In the genomic region with DNA sequence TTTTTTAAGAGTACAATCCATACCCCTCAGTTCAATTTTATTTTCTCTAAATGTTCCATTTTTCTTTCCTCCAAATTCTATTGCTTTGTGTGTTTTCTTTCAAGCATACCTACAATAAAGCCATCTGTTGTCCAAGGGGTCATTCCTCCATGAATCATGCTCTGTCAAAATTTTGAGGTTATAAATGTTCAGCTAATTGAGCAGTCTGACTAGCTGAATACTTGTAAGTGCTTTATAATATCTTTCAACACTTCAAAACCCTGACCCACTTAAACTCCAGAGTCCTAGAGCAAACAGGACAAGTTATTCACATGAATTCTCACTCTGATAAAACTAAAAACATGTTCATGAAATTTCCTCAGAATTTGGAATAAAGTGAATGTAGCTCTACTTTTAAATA, we compare ENCODE assay signal across 16 cellular contexts. TPM values are rescaled to one million over a fixed set of nuclear protein-coding genes. Genes with fewer than 3 reads are reported as not detected.
"Had no signal": no experiment of that assay in that cellular context is flagged by ENCODE, and none has a peak within 500 bp of the region (broad histone marks: within the 10 kb centered on the region; RNA-seq: fewer than 3 reads in every experiment).

No MANE protein-coding gene starts in this region.

- H3K4me2 ChIP-seq: smooth muscle cell had no signal

- ATAC-seq: left lung; lower lobe of right lung; naive thymus-derived CD4-positive, alpha-beta T cell had no signal

- H3K27ac ChIP-seq: colonic mucosa, esophagus squamous epithelium, left lung, lower lobe of right lung, right atrium auricular region, sigmoid colon had no signal

- H3K4me1 ChIP-seq: colonic mucosa, esophagus squamous epithelium, left lung, lower lobe of right lung, right atrium auricular region, sigmoid colon had no signal

- H3K4me3 ChIP-seq: colonic mucosa, esophagus squamous epithelium, left lung, lower lobe of right lung, right atrium auricular region, sigmoid colon, smooth muscle cell had no signal

- H3K36me3 ChIP-seq: colonic mucosa, esophagus squamous epithelium, left lung, lower lobe of right lung, right atrium auricular region, sigmoid colon had no signal

- H3K27me3 ChIP-seq: colonic mucosa, esophagus squamous epithelium, left lung, right atrium auricular region, sigmoid colon had no signal

- DNase-seq: colonic mucosa; dermis blood vessel endothelial cell; esophagus squamous epithelium; foreskin fibroblast; immature natural killer cell; left lung; lower lobe of right lung; naive thymus-derived CD4-positive, alpha-beta T cell; nephron progenitor cell; posterior cingulate gyrus; sigmoid colon; stimulated activated CD4-positive, alpha-beta T cell treated with anti-CD3 and anti-CD28 coated beads, Interleukin-2, amount 100 ng/mL, for 48 hours; stimulated activated naive CD4-positive, alpha-beta T cell treated with Interleukin-2 at 50 U/mL for 16 hours had no signal

- H3K9me3 ChIP-seq: colonic mucosa, lower lobe of right lung, right atrium auricular region, sigmoid colon had no signal

RNA-seq across cellular contexts. Expression of a gene that starts 33.4 kb away (rescaled TPM):
- total RNA-seq: epithelial cell of proximal tubule; naive thymus-derived CD4-positive, alpha-beta T cell had no signal
- polyA plus RNA-seq: immature natural killer cell; naive thymus-derived CD4-positive, alpha-beta T cell; smooth muscle cell had no signal
